19 cellular contexts compared by ENCODE assay signal in the genomic region with DNA sequence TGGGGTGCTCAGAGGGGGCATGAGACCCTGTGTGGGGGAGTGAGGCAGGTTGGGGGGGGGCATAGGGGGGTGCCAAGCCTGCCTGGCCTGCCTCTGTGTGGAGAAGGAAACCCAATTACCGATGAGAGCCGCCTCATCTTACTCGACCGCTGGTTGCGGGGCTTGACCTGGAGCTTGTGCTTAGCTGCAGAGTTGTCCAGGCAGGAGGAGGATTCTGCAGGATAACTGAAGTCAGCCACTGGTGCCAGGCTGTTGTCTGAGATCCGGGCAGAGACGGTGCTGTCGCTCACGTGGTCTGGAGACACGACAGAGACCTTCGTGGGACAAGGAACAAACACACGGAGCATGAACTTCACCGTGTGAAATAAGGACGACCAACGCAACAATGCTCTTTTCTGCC.
DNase-seq lines count a peak whose midpoint lies in the region; ATAC-seq, FAIRE-seq and TF ChIP-seq lines count a peak whose summit lies in the region.
"Had no signal": no experiment of that assay in that cellular context is flagged by ENCODE, and none has a peak within 500 bp of the region (broad histone marks: within the 10 kb centered on the region; RNA-seq: fewer than 3 reads in every experiment).

No MANE protein-coding gene starts in this region.

- intact Hi-C loops in CD4-positive, alpha-beta T cell (cut with DNase I, micrococcal nuclease): loop anchor here in 1 of 2 experiments (10.0 kb wide), 1 partner anchor 1112 kb away; the partner anchor contains the start of gene ZAP70
- intact Hi-C loops in Caco-2 (cut with micrococcal nuclease; ENCODE audit: unreplicated experiment): no loop called here

- no peaks in the 10 kb centered on the region for H3K9me3 Mint-ChIP-seq in CD4-positive, alpha-beta T cell
- H3K9me3 Mint-ChIP-seq in Caco-2 (ENCODE audit: unreplicated experiment): no peaks in the 10 kb centered on the region
- H3K9me3 Mint-ChIP-seq: CD4-positive, CD25-positive, alpha-beta regulatory T cell; H9 had no signal

- no peaks in the 10 kb centered on the region for H3K36me3 Mint-ChIP-seq in CD4-positive, alpha-beta T cell (ENCODE audit: low read depth)
- H3K36me3 Mint-ChIP-seq in Caco-2 (ENCODE audit: insufficient read depth, unreplicated experiment): no peaks in the 10 kb centered on the region
- H3K36me3 Mint-ChIP-seq: CD4-positive, CD25-positive, alpha-beta regulatory T cell had no signal

- no peak for DNase-seq in CD4-positive, alpha-beta T cell
- DNase-seq in HTR-8/SVneo (ENCODE audit: insufficient read length, low spot score) (no peak), coronary artery (ENCODE audit: low spot score) (peak; percentile 47), cerebellar nuclear complex (lab: John Stamatoyannopoulos, UW) (no peak), Caco-2 (no peak)
- DNase-seq: ACHN; CD4-positive, CD25-positive, alpha-beta regulatory T cell; DMS153; DMS79 treated with DMSO at 0.1 percent for 48 hours; GDM1; GOT3; H9 had no signal

- H3K4me3 Mint-ChIP-seq in CD4-positive, alpha-beta T cell: no peak overlapping the region
- H3K4me3 Mint-ChIP-seq in Caco-2 (ENCODE audit: unreplicated experiment): no peak overlapping the region
- H3K4me3 Mint-ChIP-seq: CD4-positive, CD25-positive, alpha-beta regulatory T cell; H9; IgD-negative memory B cell had no signal

- H3K27ac ChIP-seq in CD4-positive, alpha-beta T cell (ENCODE audit: low read depth, low read length): no peak overlapping the region
- H3K27ac ChIP-seq in coronary artery: no peak overlapping the region
- H3K27ac ChIP-seq in neutrophil: peak overlapping the region; percentile 97
- H3K27ac ChIP-seq: BLaER1 treated with 17β-estradiol and CSF1 and Interleukin-3, amounts not matched to agents 10 nM and 100 nM had no signal

- no peak for ATAC-seq in CD4-positive, alpha-beta T cell (ENCODE audit: poor library complexity)
- no peak for ATAC-seq in HG02678 (IDR thresholded peaks at IDR 0.05; ENCODE audit: unreplicated experiment)

- no peak for TF ChIP-seq CTCF in CD4-positive, alpha-beta T cell (IDR thresholded peaks at IDR 0.05)
- no peak for TF ChIP-seq CTCF in coronary artery (IDR thresholded peaks at IDR 0.05)
- no peak for TF ChIP-seq CTCF in neutrophil (IDR thresholded peaks at IDR 0.05)
- TF ChIP-seq CTCF in Caco-2 (IDR thresholded peaks at IDR 0.05; ENCODE audit: insufficient read depth in 1 of 2, low read depth in 1 of 2, low read length in 1 of 2, severe bottlenecking in 1 of 2, unreplicated experiment in 1 of 2): no peak

- CTCF ChIA-PET in CD4-positive, alpha-beta T cell (lab: Charles Lee): no interaction called here
- CTCF ChIA-PET in Caco-2 (lab: Charles Lee): interaction anchor here (0.6 kb wide), 1 partner anchor 15 kb away, joined by 3 read pairs; no protein-coding TSS in a partner anchor

- no peak overlapping the region for H3K4me3 ChIP-seq in coronary artery
- no peak overlapping the region for H3K4me3 ChIP-seq in neutrophil (ENCODE audit: low read depth in 1 of 2, low read length in 1 of 2)
- H3K4me3 ChIP-seq in Caco-2 (ENCODE audit: low read depth, low read length): no peak overlapping the region
- H3K4me3 ChIP-seq: BLaER1 treated with 17β-estradiol and CSF1 and Interleukin-3, amounts not matched to agents 10 nM and 100 nM had no signal

- H3K27ac Mint-ChIP-seq in CD4-positive, alpha-beta T cell: peak overlapping the region; percentile 83
- no peak overlapping the region for H3K27ac Mint-ChIP-seq in Caco-2 (ENCODE audit: unreplicated experiment)
- H3K27ac Mint-ChIP-seq: H9, IgD-negative memory B cell had no signal

- H3K27me3 ChIP-seq in CD4-positive, alpha-beta T cell (ENCODE audit: control insufficient read depth, insufficient read depth, low read length): no peaks in the 10 kb centered on the region
- H3K27me3 ChIP-seq in neutrophil (no peaks in the 10 kb centered on the region), Caco-2 (replicated peaks; ENCODE audit: control insufficient read depth, insufficient read depth, low read length) (no peaks in the 10 kb centered on the region)
- H3K27me3 ChIP-seq: BLaER1 treated with 17β-estradiol and CSF1 and Interleukin-3, amounts not matched to agents 10 nM and 100 nM had no signal

- POLR2A ChIA-PET in CD4-positive, alpha-beta T cell (lab: Charles Lee): no interaction called here
- POLR2A ChIA-PET in Caco-2 (lab: Charles Lee): no interaction called here

- peaks cover 69 to 81% of the 10 kb centered on the region in 2 experiments for H3K4me1 ChIP-seq in neutrophil (ENCODE audit: control insufficient read depth in 1 of 2, insufficient read depth in 1 of 2, low read depth in 1 of 2, low read length in 1 of 2)
- peaks cover 3% of the 10 kb centered on the region; the same call in 1 of the 2 replicates for H3K4me1 ChIP-seq in Caco-2

- no peaks in the 10 kb centered on the region for H3K9me3 ChIP-seq in CD4-positive, alpha-beta T cell (ENCODE audit: control insufficient read depth, low read length)
- no peaks in the 10 kb centered on the region for H3K9me3 ChIP-seq in neutrophil
- H3K9me3 ChIP-seq in Caco-2: no peaks in the 10 kb centered on the region

- BruUV-seq in Caco-2 (replicated peaks; lab: Mats Ljungman, UMichigan): no TSS peak

- no peaks in the 10 kb centered on the region for H3K27me3 Mint-ChIP-seq in CD4-positive, alpha-beta T cell
- H3K27me3 Mint-ChIP-seq in Caco-2 (ENCODE audit: insufficient read depth, unreplicated experiment): no peaks in the 10 kb centered on the region

- H3K36me3 ChIP-seq in neutrophil (no peaks in the 10 kb centered on the region), Caco-2 (ENCODE audit: control insufficient read depth, insufficient read depth, low read length) (no peaks in the 10 kb centered on the region)
- H3K36me3 ChIP-seq: BLaER1 treated with 17β-estradiol and CSF1 and Interleukin-3, amounts not matched to agents 10 nM and 100 nM had no signal

- H3K4me1 Mint-ChIP-seq in CD4-positive, alpha-beta T cell (ENCODE audit: low read depth): peaks cover 76% of the 10 kb centered on the region
- no peaks in the 10 kb centered on the region for H3K4me1 Mint-ChIP-seq in Caco-2 (ENCODE audit: low read depth, unreplicated experiment)

- peak; percentile 91 for FAIRE-seq in HTR-8/SVneo (lab: Jason Lieb, UNC)
- FAIRE-seq: D721Med, GM12892, GM19239 had no signal
